In genomic region chrX:20459410-20460350, GRCh38 we compare ENCODE assay signal across 30 cellular contexts.
DNase-seq lines count a peak whose midpoint lies in the region; ATAC-seq, FAIRE-seq and TF ChIP-seq lines count a peak whose summit lies in the region.
"Had no signal": no experiment of that assay in that cellular context is flagged by ENCODE, and none has a peak within 500 bp of the region (broad histone marks: within the 10 kb centered on the region; RNA-seq: fewer than 3 reads in every experiment).

No MANE protein-coding gene starts in this region.

- CTCF ChIA-PET in activated CD4-positive, alpha-beta T cell treated with anti-CD3 and anti-CD28 coated beads for 36 hours (lab: Charles Lee) = interaction anchor here (1.2 kb wide), 1 partner anchor 212 kb away, joined by 3 read pairs; no protein-coding TSS in a partner anchor
- CTCF ChIA-PET in A549 (lab: Yijun Ruan, JAX) = no interaction called here
- CTCF ChIA-PET in GM10248 (lab: Yijun Ruan, JAX) = interaction anchor here (1.5 kb wide), 1 partner anchor 301 kb away, joined by 3 read pairs; no protein-coding TSS in a partner anchor

- H3K27me3 Mint-ChIP-seq in activated CD4-positive, alpha-beta T cell treated with anti-CD3 and anti-CD28 coated beads for 36 hours = no peaks in the 10 kb centered on the region
- H3K27me3 Mint-ChIP-seq in astrocyte (ENCODE audit: low read depth, unreplicated experiment) = no peaks in the 10 kb centered on the region
- H3K27me3 Mint-ChIP-seq: CD4-positive, alpha-beta memory T cell; dendritic cell treated with granulocyte-macrophage colony-stimulating factor and Interleukin-4, amounts not matched to agents 40 ng/mL and 50 ng/mL, for 4 days; naive thymus-derived CD8-positive, alpha-beta T cell had no signal

- H3K9me3 ChIP-seq in A549 (no peaks in the 10 kb centered on the region), astrocyte (ENCODE audit: insufficient read depth, low read depth, low read length) (no peaks in the 10 kb centered on the region), psoas muscle (no peaks in the 10 kb centered on the region)
- H3K9me3 ChIP-seq: adrenal gland, body of pancreas, MG63, thoracic aorta had no signal

- POLR2A ChIA-PET in activated CD4-positive, alpha-beta T cell treated with anti-CD3 and anti-CD28 coated beads for 36 hours (lab: Charles Lee) = no interaction called here
- POLR2A ChIA-PET in A549 (lab: Yijun Ruan, JAX) = no interaction called here
- POLR2A ChIA-PET in GM10248 (lab: Yijun Ruan, JAX) = no interaction called here

- H3K9me3 Mint-ChIP-seq in activated CD4-positive, alpha-beta T cell treated with anti-CD3 and anti-CD28 coated beads for 36 hours (ENCODE audit: low read depth) = no peaks in the 10 kb centered on the region
- H3K9me3 Mint-ChIP-seq in astrocyte (ENCODE audit: unreplicated experiment) = peaks cover 2% of the 10 kb centered on the region
- H3K9me3 Mint-ChIP-seq: immature natural killer cell had no signal

- no peak overlapping the region for H2AFZ ChIP-seq in astrocyte (ENCODE audit: low read depth, low read length)

- no peak overlapping the region for H3K4me3 Mint-ChIP-seq in activated CD4-positive, alpha-beta T cell treated with anti-CD3 and anti-CD28 coated beads for 36 hours
- H3K4me3 Mint-ChIP-seq in astrocyte (ENCODE audit: unreplicated experiment) = no peak overlapping the region
- H3K4me3 Mint-ChIP-seq: dendritic cell treated with granulocyte-macrophage colony-stimulating factor and Interleukin-4, amounts not matched to agents 40 ng/mL and 50 ng/mL, for 4 days; immature natural killer cell had no signal

- peak; percentile 68 for FAIRE-seq in A549 (lab: Jason Lieb, UNC)
- FAIRE-seq in astrocyte (lab: Jason Lieb, UNC) = peak; percentile 89
- FAIRE-seq: A204.1 had no signal

- peak; percentile 49 for ATAC-seq in activated CD4-positive, alpha-beta T cell treated with anti-CD3 and anti-CD28 coated beads for 36 hours
- no peak for ATAC-seq in A549
- ATAC-seq in psoas muscle = no peak
- ATAC-seq: body of pancreas, left cardiac atrium, Panc1 had no signal

- H3K27me3 ChIP-seq in astrocyte (ENCODE audit: insufficient read depth, low read length) (no peaks in the 10 kb centered on the region), psoas muscle (ENCODE audit: insufficient read depth in 3 of 3, low read length in 2 of 3) (no peaks in the 10 kb centered on the region)
- H3K27me3 ChIP-seq: body of pancreas, MG63 had no signal

- no peak overlapping the region for H3K4me3 ChIP-seq in A549
- no peak overlapping the region for H3K4me3 ChIP-seq in Jurkat, Clone E6-1 (ENCODE audit: low read length)
- H3K4me3 ChIP-seq in astrocyte (ENCODE audit: insufficient read depth, low read depth, low read length) = no peak overlapping the region
- no peak overlapping the region for H3K4me3 ChIP-seq in psoas muscle
- H3K4me3 ChIP-seq: adrenal gland, body of pancreas, lung, MG63, thoracic aorta had no signal

- no peaks in the 10 kb centered on the region for H3K79me2 ChIP-seq in astrocyte (ENCODE audit: insufficient read depth, low read length)

- DNase-seq in activated CD4-positive, alpha-beta T cell treated with anti-CD3 and anti-CD28 coated beads for 36 hours = peak; percentile 16
- DNase-seq in activated CD4-positive, alpha-beta T cell treated with anti-CD3 and anti-CD28 coated beads, Interleukin-2, amount 50 U/mL, for 48 hours = no peak
- DNase-seq in A549 (ENCODE audit: low read depth in 1 of 2, low spot score in 1 of 2) = no peak
- peak; percentile 31 for DNase-seq in Jurkat, Clone E6-1 (ENCODE audit: low read depth, low spot score)
- DNase-seq in astrocyte (ENCODE audit: low read depth) = no peak
- DNase-seq in GM10248 (ENCODE audit: extremely low spot score) = no peak
- no peak for DNase-seq in psoas muscle
- DNase-seq in RPMI8226 = no peak
- DNase-seq: activated effector memory CD4-positive, alpha-beta T cell treated with Interleukin-2 at 50 U/mL for 16 hours; adrenal gland; body of pancreas; CD4-positive, alpha-beta memory T cell; erythroblast; H7; hypothalamus; immature natural killer cell; left cardiac atrium; MG63; NCI-H1105 treated with DMSO at 0.1 percent for 48 hours; NCI-H187 treated with DMSO at 0.1 percent for 48 hours; NCI-H524 treated with DMSO at 0.1 percent for 48 hours; SHP77 treated with DMSO at 0.1 percent for 48 hours; stimulated activated naive CD4-positive, alpha-beta T cell had no signal

- TF ChIP-seq POLR2A in A549 (IDR thresholded peaks at IDR 0.05; ENCODE audit: low read length) = no peak

- H3K4me2 ChIP-seq in A549 (no peak overlapping the region), astrocyte (ENCODE audit: low read length) (no peak overlapping the region)
- H3K4me2 ChIP-seq: KMS-11 had no signal

- TF ChIP-seq CTCF in A549 (IDR thresholded peaks at IDR 0.05) (no peak), astrocyte (IDR thresholded peaks at IDR 0.05; ENCODE audit: insufficient read depth, low read depth, low read length) (no peak), GM10248 (IDR thresholded peaks at IDR 0.05; ENCODE audit: control extremely low read depth, extremely low read depth, low read depth, missing control alignments) (no peak), psoas muscle (IDR thresholded peaks at IDR 0.05) (no peak)

- no peak overlapping the region for H3K27ac Mint-ChIP-seq in activated CD4-positive, alpha-beta T cell treated with anti-CD3 and anti-CD28 coated beads for 36 hours
- no peak overlapping the region for H3K27ac Mint-ChIP-seq in astrocyte (ENCODE audit: unreplicated experiment)
- H3K27ac Mint-ChIP-seq: CD4-positive, alpha-beta memory T cell; dendritic cell treated with granulocyte-macrophage colony-stimulating factor and Interleukin-4, amounts not matched to agents 40 ng/mL and 50 ng/mL, for 4 days; naive thymus-derived CD8-positive, alpha-beta T cell had no signal

- intact Hi-C loops in activated CD4-positive, alpha-beta T cell treated with anti-CD3 and anti-CD28 coated beads for 36 hours (cut with DNase I, micrococcal nuclease) = no loop called here
- intact Hi-C loops in psoas muscle (cut with DNase I) = no loop called here

- 42% methylated on average over 6 of the region's 6 CpGs for WGBS in A549 (ENCODE audit: missing lambda C conversion rate)
- 60 to 83% (median 81%) methylated on average over 6 of the region's 6 CpGs for WGBS in psoas muscle, 3 donors

- H3K27ac ChIP-seq in A549 = no peak overlapping the region
- H3K27ac ChIP-seq in astrocyte (ENCODE audit: low read depth, low read length) = no peak overlapping the region
- H3K27ac ChIP-seq in psoas muscle = no peak overlapping the region
- H3K27ac ChIP-seq: adrenal gland, body of pancreas, KMS-11, thoracic aorta had no signal

- no peak for TF ChIP-seq RAD21 in A549 (conservative IDR thresholded peaks at IDR 0.05 in 1 of 2, IDR thresholded peaks at IDR 0.05 in 1 of 2)

- peaks cover 1% of the 10 kb centered on the region for H3K36me3 Mint-ChIP-seq in activated CD4-positive, alpha-beta T cell treated with anti-CD3 and anti-CD28 coated beads for 36 hours (ENCODE audit: low read depth)
- no peaks in the 10 kb centered on the region for H3K36me3 Mint-ChIP-seq in astrocyte (ENCODE audit: low read depth, unreplicated experiment)
- H3K36me3 Mint-ChIP-seq: CD4-positive, alpha-beta memory T cell; immature natural killer cell had no signal

- H4K20me1 ChIP-seq in astrocyte (ENCODE audit: insufficient read depth, low read length) = no peaks in the 10 kb centered on the region

- H3K4me1 Mint-ChIP-seq in activated CD4-positive, alpha-beta T cell treated with anti-CD3 and anti-CD28 coated beads for 36 hours = peaks cover 26% of the 10 kb centered on the region
- H3K4me1 Mint-ChIP-seq in astrocyte (ENCODE audit: low read depth, unreplicated experiment) = no peaks in the 10 kb centered on the region

- no peak for TF ChIP-seq EP300 in A549 (IDR thresholded peaks at IDR 0.05)

- 0 out of 3 replicates have a peak, but pooled peaks cover 5% of the 10 kb centered on the region for H3K4me1 ChIP-seq in A549
- no peaks in the 10 kb centered on the region for H3K4me1 ChIP-seq in astrocyte (ENCODE audit: insufficient read depth, low read length)
- no peaks in the 10 kb centered on the region for H3K4me1 ChIP-seq in psoas muscle
- H3K4me1 ChIP-seq: adrenal gland, body of pancreas had no signal

- no peaks in the 10 kb centered on the region for H3K36me3 ChIP-seq in astrocyte (ENCODE audit: insufficient read depth, low read length)
- no peaks in the 10 kb centered on the region for H3K36me3 ChIP-seq in psoas muscle (ENCODE audit: insufficient read depth in 1 of 2, low read depth in 1 of 2)
- H3K36me3 ChIP-seq: adrenal gland, MG63, thoracic aorta had no signal

- H3K9ac ChIP-seq in astrocyte (ENCODE audit: low read length) = no peak overlapping the region
- H3K9ac ChIP-seq: KMS-11 had no signal

TF ChIP-seq in A549, 52 proteins besides CTCF, POLR2A, EP300 and RAD21 (continues in another document):
- TF ChIP-seq, protein P1, sequence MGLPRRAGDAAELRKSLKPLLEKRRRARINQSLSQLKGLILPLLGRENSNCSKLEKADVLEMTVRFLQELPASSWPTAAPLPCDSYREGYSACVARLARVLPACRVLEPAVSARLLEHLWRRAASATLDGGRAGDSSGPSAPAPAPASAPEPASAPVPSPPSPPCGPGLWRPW (IDR thresholded peaks at IDR 0.05) = no peak
- TF ChIP-seq HEYL (CRISPR knock-in tag; IDR thresholded peaks at IDR 0.05) (no peak), MAFK (IDR thresholded peaks at IDR 0.05; ENCODE audit: partially characterized antibody) (no peak), FOXS1 (CRISPR knock-in tag; IDR thresholded peaks at IDR 0.05) (no peak), BCL3 (IDR thresholded peaks at IDR 0.05) (no peak), PHF8 (IDR thresholded peaks at IDR 0.05; ENCODE audit: borderline replicate concordance, low read depth) (no peak)
- TF ChIP-seq, protein P2, sequence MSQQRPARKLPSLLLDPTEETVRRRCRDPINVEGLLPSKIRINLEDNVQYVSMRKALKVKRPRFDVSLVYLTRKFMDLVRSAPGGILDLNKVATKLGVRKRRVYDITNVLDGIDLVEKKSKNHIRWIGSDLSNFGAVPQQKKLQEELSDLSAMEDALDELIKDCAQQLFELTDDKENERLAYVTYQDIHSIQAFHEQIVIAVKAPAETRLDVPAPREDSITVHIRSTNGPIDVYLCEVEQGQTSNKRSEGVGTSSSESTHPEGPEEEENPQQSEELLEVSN (IDR thresholded peaks at IDR 0.05; ENCODE audit: borderline replicate concordance, low read depth) = no peak
- TF ChIP-seq, protein P3, sequence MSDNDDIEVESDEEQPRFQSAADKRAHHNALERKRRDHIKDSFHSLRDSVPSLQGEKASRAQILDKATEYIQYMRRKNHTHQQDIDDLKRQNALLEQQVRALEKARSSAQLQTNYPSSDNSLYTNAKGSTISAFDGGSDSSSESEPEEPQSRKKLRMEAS (IDR thresholded peaks at IDR 0.05) = no peak

Comparison
In these comparisons a context has a peak if more than half of its experiments do, and no peak if none do; other contexts are left out.
1. DNase-seq: peak in activated CD4-positive, alpha-beta T cell treated with anti-CD3 and anti-CD28 coated beads for 36 hours (single experiment) and Jurkat, Clone E6-1 (single experiment); none in activated CD4-positive, alpha-beta T cell treated with anti-CD3 and anti-CD28 coated beads, Interleukin-2, amount 50 U/mL, for 48 hours (0 of 2), A549 (0 of 2), astrocyte (single experiment), GM10248 (single experiment), psoas muscle (0 of 2) and RPMI8226 (single experiment).